ENCODE assay signal across 8 cellular contexts in genomic region chr18:46098616-46098933, GRCh38. TPM values are rescaled to one million over a fixed set of nuclear protein-coding genes. Genes with fewer than 3 reads are reported as not detected.
DNase-seq lines count a peak whose midpoint lies in the region; ATAC-seq and TF ChIP-seq lines count a peak whose summit lies in the region.

No MANE protein-coding gene starts in this region.

- H3K9me3 Mint-ChIP-seq in brain: peaks cover 0 to 9% (median 0%) of the 10 kb centered on the region in 5 experiments

- H3K4me3 ChIP-seq in ACC112 (ENCODE audit: low read depth, low read length): peak overlapping the region; percentile 97
- H3K4me3 ChIP-seq in HUES48 (ENCODE audit: low read depth, low read length): peak overlapping the region; percentile 100
- peak overlapping the region; percentile 75 to 100 for H3K4me3 ChIP-seq in mucosa of rectum (ENCODE audit: low read length in 2 of 2)

- H3K36me3 ChIP-seq in ACC112 (ENCODE audit: insufficient read depth, low read length) (peaks cover 8% of the 10 kb centered on the region), HUES48 (ENCODE audit: control insufficient read depth, insufficient read depth, low read length) (peaks cover 21% of the 10 kb centered on the region), mucosa of rectum (ENCODE audit: control insufficient read depth in 2 of 2, insufficient read depth in 2 of 2, low read length in 2 of 2) (peaks cover 2 to 10% of the 10 kb centered on the region in 2 donors)

- peak overlapping the region; percentile 98 to 100 (median 99) for H3K4me3 Mint-ChIP-seq in brain

- peak overlapping the region; percentile 94 for H3K9ac ChIP-seq in HUES48 (ENCODE audit: low read depth, low read length)
- H3K9ac ChIP-seq in mucosa of rectum (ENCODE audit: low read depth in 1 of 2, low read length in 2 of 2): peak overlapping the region; percentile 48 to 99

- DNase-seq in left colon (no peak), hepatic stellate cell (ENCODE audit: low spot score) (no peak)
- no peak for DNase-seq in stimulated activated CD8-positive, alpha-beta memory T cell treated with anti-CD3 and anti-CD28 coated beads, Interleukin-4, amount 100 ng/mL, for 48 hours

- no peak for ATAC-seq in left colon
- no peak for ATAC-seq in HG02588 (IDR thresholded peaks at IDR 0.05; ENCODE audit: unreplicated experiment)

- H2AFZ ChIP-seq in ACC112 (ENCODE audit: low read length, unreplicated experiment): peak overlapping the region; percentile 98

- H3K27ac Mint-ChIP-seq in brain: peak overlapping the region; percentile 98 to 100 (median 99)

- H3K4me1 ChIP-seq in ACC112 (ENCODE audit: control insufficient read depth, insufficient read depth, low read length, unreplicated experiment): peaks cover 25% of the 10 kb centered on the region
- H3K4me1 ChIP-seq in HUES48 (ENCODE audit: control insufficient read depth, insufficient read depth, low read length): peaks cover 7% of the 10 kb centered on the region; the same call in 1 of the 2 replicates
- peaks cover 7 to 8% of the 10 kb centered on the region in 2 donors for H3K4me1 ChIP-seq in mucosa of rectum (ENCODE audit: control insufficient read depth in 2 of 2, insufficient read depth in 2 of 2, low read length in 2 of 2)

- TF ChIP-seq CTCF in brain (conservative IDR thresholded peaks at IDR 0.05): no peak

- H3K79me2 ChIP-seq in ACC112 (ENCODE audit: control insufficient read depth, insufficient read depth, low read length, unreplicated experiment): peaks cover 44% of the 10 kb centered on the region

- H3K27me3 ChIP-seq in ACC112 (ENCODE audit: insufficient read depth, low read length): no peaks in the 10 kb centered on the region
- no peaks in the 10 kb centered on the region for H3K27me3 ChIP-seq in HUES48 (ENCODE audit: control insufficient read depth, insufficient read depth, low read length)
- H3K27me3 ChIP-seq in mucosa of rectum (ENCODE audit: control insufficient read depth in 2 of 2, insufficient read depth in 2 of 2, low read length in 2 of 2): no peaks in the 10 kb centered on the region

- peaks cover 41% of the 10 kb centered on the region for H3K4me1 Mint-ChIP-seq in brain

- peaks cover 10% of the 10 kb centered on the region for H3K27me3 Mint-ChIP-seq in brain

- intact Hi-C loops in left colon (cut with DNase I, micrococcal nuclease): no loop called here

- H3K36me3 Mint-ChIP-seq in brain: peaks cover 31% of the 10 kb centered on the region

- H3K9me3 ChIP-seq in HUES48 (ENCODE audit: control insufficient read depth, insufficient read depth, low read length) (no peaks in the 10 kb centered on the region), mucosa of rectum (ENCODE audit: control insufficient read depth in 2 of 2, low read length in 2 of 2) (no peaks in the 10 kb centered on the region)

- H3K27ac ChIP-seq in ACC112 (ENCODE audit: low read depth, low read length): peak overlapping the region; percentile 59
- peak overlapping the region; percentile 98 for H3K27ac ChIP-seq in HUES48 (ENCODE audit: low read depth, low read length)
- peak overlapping the region; percentile 96 to 97 for H3K27ac ChIP-seq in mucosa of rectum (ENCODE audit: low read depth in 2 of 2, low read length in 2 of 2)

RNA-seq across cellular contexts. Expression of gene ATP5F1A, which starts 0.5 kb away (rescaled TPM):
- 429 TPM for polyA plus RNA-seq in brain (ENCODE audit: insufficient read depth, low read depth, low replicate concordance)
- total RNA-seq in left colon: 100 to 1,000 TPM; 652 to 824 TPM

RNA-seq across cellular contexts. Expression of gene HAUS1, which starts 5.6 kb away (rescaled TPM):
- 27.0 TPM for polyA plus RNA-seq in brain (ENCODE audit: insufficient read depth, low read depth, low replicate concordance)
- total RNA-seq in left colon: 10 to 100 TPM; 16.2 TPM

RNA-seq across cellular contexts. Expression of gene PSTPIP2, which starts 26.5 kb away (rescaled TPM):
- 2.2 TPM for polyA plus RNA-seq in brain (ENCODE audit: insufficient read depth, low read depth, low replicate concordance)
- total RNA-seq in left colon: 1 to 10 TPM; 3.7 to 7.4 TPM
